Comparison of ENCODE assay signal across 8 cellular contexts in the genomic region with DNA sequence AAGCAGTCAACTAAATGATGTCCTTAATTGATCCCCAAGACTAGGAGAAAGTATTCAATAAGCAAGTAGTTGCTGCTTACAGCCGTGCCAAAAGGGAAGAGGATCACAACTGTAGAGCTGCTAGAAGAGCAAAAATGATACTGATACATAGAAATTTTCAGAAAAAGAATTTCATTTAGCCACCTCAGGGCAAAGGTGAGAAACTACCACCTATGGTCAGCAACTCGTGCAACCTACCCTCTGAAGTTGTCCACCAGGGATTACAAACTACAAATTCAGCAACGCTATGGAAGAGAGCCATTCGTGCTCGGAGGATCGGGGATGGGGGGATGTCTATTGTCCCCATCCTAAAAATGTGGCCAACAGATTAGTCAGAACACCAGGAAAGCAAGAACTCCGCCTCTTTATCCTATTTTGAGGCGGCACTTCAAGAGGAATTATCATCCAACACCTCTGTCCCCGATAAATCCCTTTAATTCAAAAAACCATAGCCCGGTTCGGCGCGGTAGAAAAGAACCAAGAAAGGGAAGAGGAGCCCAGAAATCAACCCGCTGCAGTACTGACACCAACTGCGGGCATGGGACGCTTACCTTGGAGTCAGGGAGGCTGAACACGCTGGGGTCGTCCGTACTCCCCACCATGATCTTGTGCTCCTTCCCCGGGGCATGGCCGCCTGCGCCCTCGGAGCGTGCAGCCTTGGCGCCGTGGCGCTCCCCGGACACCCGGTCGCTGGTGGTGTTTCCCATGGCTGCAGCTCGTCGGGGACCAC. TPM values are rescaled to one million over a fixed set of nuclear protein-coding genes. Genes with fewer than 3 reads are reported as not detected.
DNase-seq lines count a peak whose midpoint lies in the region; ATAC-seq, FAIRE-seq and TF ChIP-seq lines count a peak whose summit lies in the region.

No MANE protein-coding gene starts in this region.

- no peaks in the 10 kb centered on the region for H3K27me3 Mint-ChIP-seq in naive thymus-derived CD8-positive, alpha-beta T cell

- ATAC-seq in naive thymus-derived CD8-positive, alpha-beta T cell: peak in 1 of 2 donors; percentile 36

- peak overlapping the region; percentile 13 to 91 (median 84) for H3K27ac Mint-ChIP-seq in naive thymus-derived CD8-positive, alpha-beta T cell

- DNase-seq in Ammon's horn (ENCODE audit: low spot score): peak; percentile 18
- no peak for DNase-seq in GM19239 (ENCODE audit: insufficient read length, low spot score)
- DNase-seq in naive thymus-derived CD8-positive, alpha-beta T cell: peak in 1 of 10 donors; percentile 3
- DNase-seq in LoVo (ENCODE audit: low spot score): no peak
- no peak for DNase-seq in OCI-M2 (lab: John Stamatoyannopoulos, UW; ENCODE audit: unreplicated experiment)
- DNase-seq in KG1 (lab: John Stamatoyannopoulos, UW): no peak

- POLR2A ChIA-PET in naive thymus-derived CD8-positive, alpha-beta T cell (lab: Charles Lee): interaction anchor here (0.7 to 3.7 kb wide), 3 partner anchors 18 to 71 kb away, joined by 3 to 28 read pairs (median 3); partner anchors contain the start of gene CHD1L

- H3K9ac ChIP-seq in endocrine pancreas (ENCODE audit: control insufficient read depth, insufficient read depth, low read length): peak overlapping the region; percentile 51

- no peaks in the 10 kb centered on the region for H3K27me3 ChIP-seq in endocrine pancreas (ENCODE audit: control insufficient read depth, insufficient read depth, low read length)

- no peaks in the 10 kb centered on the region for H3K36me3 ChIP-seq in endocrine pancreas (ENCODE audit: control insufficient read depth, insufficient read depth, low read length)

- H3K9me3 ChIP-seq in endocrine pancreas (ENCODE audit: control insufficient read depth, low read length): no peaks in the 10 kb centered on the region

- H3K4me3 ChIP-seq in endocrine pancreas (ENCODE audit: control insufficient read depth, insufficient read depth, low read length): peak overlapping the region; percentile 89

- peak overlapping the region; percentile 93 to 99 (median 98) for H3K4me3 Mint-ChIP-seq in naive thymus-derived CD8-positive, alpha-beta T cell

- peaks cover 8% of the 10 kb centered on the region for H3K4me1 ChIP-seq in endocrine pancreas (ENCODE audit: control insufficient read depth, insufficient read depth, low read length)

- H3K4me1 Mint-ChIP-seq in naive thymus-derived CD8-positive, alpha-beta T cell: peaks cover 16 to 45% (median 43%) of the 10 kb centered on the region in 4 donors

- peaks cover 13 to 28% (median 17%) of the 10 kb centered on the region in 3 donors for H3K36me3 Mint-ChIP-seq in naive thymus-derived CD8-positive, alpha-beta T cell

- H3K9me3 Mint-ChIP-seq in naive thymus-derived CD8-positive, alpha-beta T cell: peaks cover 0 to 17% (median 7%) of the 10 kb centered on the region in 9 donors

- peak; percentile 72 for FAIRE-seq in GM19239 (lab: Jason Lieb, UNC)

- TF ChIP-seq POLR2A in Raji (IDR thresholded peaks at IDR 0.05; ENCODE audit: insufficient read depth, low read depth, low read length): peak; percentile 47; the same call in 1 of the 2 replicates

RNA-seq across cellular contexts. Expression of gene PRKAB2, which starts 0.7 kb away (rescaled TPM):
- total RNA-seq in naive thymus-derived CD8-positive, alpha-beta T cell: 10 to 100 TPM; 19.5 to 20.2 TPM
- 1 to 10 TPM; 2.3 to 4.3 (median 2.4) TPM for polyA plus RNA-seq in naive thymus-derived CD8-positive, alpha-beta T cell

RNA-seq across cellular contexts. Expression of gene FMO5, which starts 53.6 kb away (rescaled TPM):
- total RNA-seq in naive thymus-derived CD8-positive, alpha-beta T cell: 1 to 10 TPM in 1 of 2 experiments, under 1 TPM in 1; 0.91 to 1.2 TPM
- polyA plus RNA-seq in naive thymus-derived CD8-positive, alpha-beta T cell: under 1 TPM; 0.16 to 0.43 (median 0.22) TPM
